In the genomic region with DNA sequence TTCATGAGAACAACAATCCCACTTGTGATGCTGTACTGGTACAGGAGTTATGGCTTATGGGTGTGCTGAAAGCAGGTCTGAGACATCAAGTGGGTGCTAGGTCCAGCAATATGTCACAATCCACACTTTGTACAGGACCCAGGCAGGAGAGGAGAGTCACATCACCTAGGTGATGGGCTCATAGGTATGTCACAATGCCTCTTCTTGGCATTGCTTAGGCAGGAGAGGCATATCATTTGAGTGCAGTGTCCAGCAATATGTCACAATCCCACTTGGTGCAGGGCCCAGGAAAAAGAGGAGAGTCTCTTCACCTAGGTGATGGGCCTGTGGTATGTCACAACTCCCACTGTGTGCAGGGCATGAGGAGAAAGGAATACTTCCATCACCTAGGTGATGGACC, we compare ENCODE assay signal across 8 cellular contexts.
"Had no signal": no experiment of that assay in that cellular context is flagged by ENCODE, and none has a peak within 500 bp of the region (broad histone marks: within the 10 kb centered on the region; RNA-seq: fewer than 3 reads in every experiment).

No MANE protein-coding gene starts in this region.

- DNase-seq: GDM1, GF-D8 had no signal

- H3K4me3 ChIP-seq: GM12878 had no signal

- FAIRE-seq: G401.6, GM12878, GM12891, GM12892, GM18507, GM19239 had no signal

- ATAC-seq: GM12878 had no signal
